Comparison of ENCODE assay signal across 1 cellular context in the genomic region with DNA sequence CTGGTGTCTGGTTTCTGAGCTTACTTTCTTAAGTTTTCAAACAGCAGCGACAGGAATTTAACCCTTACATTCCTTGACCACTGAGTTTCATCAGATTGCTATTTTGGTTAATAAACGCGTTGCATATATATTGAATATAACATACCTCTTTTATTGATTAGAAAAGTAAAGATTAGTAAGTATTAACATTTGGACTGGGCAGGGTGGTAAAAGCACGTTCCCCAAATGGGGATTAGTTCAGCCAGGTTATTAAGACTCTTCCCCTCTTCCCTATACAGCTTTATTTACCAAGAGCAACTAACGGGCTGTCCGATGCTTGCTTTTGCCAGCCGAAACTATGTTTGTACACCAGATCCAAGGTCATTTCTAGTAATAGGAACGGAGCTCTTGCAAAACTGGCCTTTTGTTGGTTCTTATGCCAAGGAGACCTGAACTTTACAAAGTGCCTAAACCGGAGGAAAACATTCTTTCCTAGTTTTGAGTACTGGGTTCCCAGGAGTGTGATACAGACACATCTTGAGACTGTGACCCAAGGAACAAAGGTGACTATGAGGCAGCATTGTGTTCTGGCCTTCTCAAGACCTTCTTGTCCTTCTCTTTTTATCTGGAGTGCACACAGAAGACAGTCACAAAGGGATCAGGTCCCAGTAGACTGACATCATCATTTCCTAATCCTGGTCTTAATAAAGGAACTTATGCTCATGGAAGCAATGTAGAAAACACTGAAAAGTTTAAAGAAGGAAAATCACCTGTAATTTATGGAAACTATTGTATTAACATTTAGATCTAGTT.
TF ChIP-seq lines count a peak whose summit lies in the region.

No MANE protein-coding gene starts in this region.

TF ChIP-seq in HepG2, 621 proteins besides CTCF, POLR2A, EP300 and RAD21 (continued from another document and continues in another):
- TF ChIP-seq, protein P1, sequence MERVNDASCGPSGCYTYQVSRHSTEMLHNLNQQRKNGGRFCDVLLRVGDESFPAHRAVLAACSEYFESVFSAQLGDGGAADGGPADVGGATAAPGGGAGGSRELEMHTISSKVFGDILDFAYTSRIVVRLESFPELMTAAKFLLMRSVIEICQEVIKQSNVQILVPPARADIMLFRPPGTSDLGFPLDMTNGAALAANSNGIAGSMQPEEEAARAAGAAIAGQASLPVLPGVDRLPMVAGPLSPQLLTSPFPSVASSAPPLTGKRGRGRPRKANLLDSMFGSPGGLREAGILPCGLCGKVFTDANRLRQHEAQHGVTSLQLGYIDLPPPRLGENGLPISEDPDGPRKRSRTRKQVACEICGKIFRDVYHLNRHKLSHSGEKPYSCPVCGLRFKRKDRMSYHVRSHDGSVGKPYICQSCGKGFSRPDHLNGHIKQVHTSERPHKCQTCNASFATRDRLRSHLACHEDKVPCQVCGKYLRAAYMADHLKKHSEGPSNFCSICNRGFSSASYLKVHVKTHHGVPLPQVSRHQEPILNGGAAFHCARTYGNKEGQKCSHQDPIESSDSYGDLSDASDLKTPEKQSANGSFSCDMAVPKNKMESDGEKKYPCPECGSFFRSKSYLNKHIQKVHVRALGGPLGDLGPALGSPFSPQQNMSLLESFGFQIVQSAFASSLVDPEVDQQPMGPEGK (CRISPR knock-in tag; IDR thresholded peaks at IDR 0.05): peak; percentile 70
- TF ChIP-seq, protein P2, sequence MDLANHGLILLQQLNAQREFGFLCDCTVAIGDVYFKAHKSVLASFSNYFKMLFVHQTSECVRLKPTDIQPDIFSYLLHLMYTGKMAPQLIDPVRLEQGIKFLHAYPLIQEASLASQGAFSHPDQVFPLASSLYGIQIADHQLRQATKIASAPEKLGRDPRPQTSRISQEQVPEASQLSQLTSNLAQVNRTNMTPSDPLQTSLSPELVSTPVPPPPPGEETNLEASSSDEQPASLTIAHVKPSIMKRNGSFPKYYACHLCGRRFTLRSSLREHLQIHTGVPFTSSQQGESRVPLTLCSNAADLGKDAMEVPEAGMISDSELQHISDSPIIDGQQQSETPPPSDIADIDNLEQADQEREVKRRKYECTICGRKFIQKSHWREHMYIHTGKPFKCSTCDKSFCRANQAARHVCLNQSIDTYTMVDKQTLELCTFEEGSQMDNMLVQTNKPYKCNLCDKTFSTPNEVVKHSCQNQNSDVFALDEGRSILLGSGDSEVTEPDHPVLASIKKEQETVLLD (CRISPR knock-in tag; IDR thresholded peaks at IDR 0.05; ENCODE audit: low read depth): 0 out of 2 replicates have a peak, but pooled peaks have one; percentile 39
- 0 out of 2 replicates have a peak, but pooled peaks have one; percentile 39 for TF ChIP-seq SP5 (CRISPR knock-in tag; IDR thresholded peaks at IDR 0.05; ENCODE audit: borderline replicate concordance, low read depth)
- 0 out of 2 replicates have a peak, but pooled peaks have one; percentile 47 for TF ChIP-seq FOXA1 (IDR thresholded peaks at IDR 0.05)
- peak; percentile 87 for TF ChIP-seq FOXA1 (CRISPR knock-in tag; IDR thresholded peaks at IDR 0.05)
- no peak for TF ChIP-seq CENPX (CRISPR knock-in tag; IDR thresholded peaks at IDR 0.05)
- peak; percentile 96 for TF ChIP-seq FOXP4 (CRISPR knock-in tag; IDR thresholded peaks at IDR 0.05)
- peak; percentile 75 for TF ChIP-seq HHEX (CRISPR knock-in tag; IDR thresholded peaks at IDR 0.05)
- peak; percentile 45; the same call in 1 of the 2 replicates for TF ChIP-seq MAX (IDR thresholded peaks at IDR 0.05)
- TF ChIP-seq ZNF546 (CRISPR knock-in tag; conservative IDR thresholded peaks at IDR 0.05): no peak
- TF ChIP-seq ZNF777 (CRISPR knock-in tag; IDR thresholded peaks at IDR 0.05): no peak
- TF ChIP-seq ZC3H13 (CRISPR knock-in tag; IDR thresholded peaks at IDR 0.05): no peak
- TF ChIP-seq ZNF251 (CRISPR knock-in tag; IDR thresholded peaks at IDR 0.05): no peak
- TF ChIP-seq, protein P3, sequence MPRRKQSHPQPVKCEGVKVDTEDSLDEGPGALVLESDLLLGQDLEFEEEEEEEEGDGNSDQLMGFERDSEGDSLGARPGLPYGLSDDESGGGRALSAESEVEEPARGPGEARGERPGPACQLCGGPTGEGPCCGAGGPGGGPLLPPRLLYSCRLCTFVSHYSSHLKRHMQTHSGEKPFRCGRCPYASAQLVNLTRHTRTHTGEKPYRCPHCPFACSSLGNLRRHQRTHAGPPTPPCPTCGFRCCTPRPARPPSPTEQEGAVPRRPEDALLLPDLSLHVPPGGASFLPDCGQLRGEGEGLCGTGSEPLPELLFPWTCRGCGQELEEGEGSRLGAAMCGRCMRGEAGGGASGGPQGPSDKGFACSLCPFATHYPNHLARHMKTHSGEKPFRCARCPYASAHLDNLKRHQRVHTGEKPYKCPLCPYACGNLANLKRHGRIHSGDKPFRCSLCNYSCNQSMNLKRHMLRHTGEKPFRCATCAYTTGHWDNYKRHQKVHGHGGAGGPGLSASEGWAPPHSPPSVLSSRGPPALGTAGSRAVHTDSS (CRISPR knock-in tag; conservative IDR thresholded peaks at IDR 0.05): no peak
- TF ChIP-seq ETS1 (CRISPR knock-in tag; IDR thresholded peaks at IDR 0.05): no peak
- no peak for TF ChIP-seq IRX3 (CRISPR knock-in tag; IDR thresholded peaks at IDR 0.05; ENCODE audit: borderline replicate concordance, low read depth)
- TF ChIP-seq ZNF180 (CRISPR knock-in tag; IDR thresholded peaks at IDR 0.05; ENCODE audit: borderline replicate concordance, low read depth): no peak
- no peak for TF ChIP-seq FUBP1 (CRISPR knock-in tag; IDR thresholded peaks at IDR 0.05; ENCODE audit: borderline replicate concordance)
- 0 out of 2 replicates have a peak, but pooled peaks have one; percentile 34 for TF ChIP-seq ZNF335 (CRISPR knock-in tag; IDR thresholded peaks at IDR 0.05)
- no peak for TF ChIP-seq ZNF160 (CRISPR knock-in tag; IDR thresholded peaks at IDR 0.05)
- TF ChIP-seq TBL1XR1 (IDR thresholded peaks at IDR 0.05; ENCODE audit: borderline replicate concordance, low read length, partially characterized antibody): no peak
- TF ChIP-seq ZNF839 (CRISPR knock-in tag; IDR thresholded peaks at IDR 0.05; ENCODE audit: borderline replicate concordance): no peak
- no peak for TF ChIP-seq ZBTB3 (CRISPR knock-in tag; IDR thresholded peaks at IDR 0.05; ENCODE audit: borderline replicate concordance, low read depth)
- peak; percentile 81 for TF ChIP-seq NFKBIZ (CRISPR knock-in tag; IDR thresholded peaks at IDR 0.05)
- TF ChIP-seq IRF1 (CRISPR knock-in tag; IDR thresholded peaks at IDR 0.05; ENCODE audit: low read depth): 0 out of 2 replicates have a peak, but pooled peaks have one; percentile 38
- no peak for TF ChIP-seq ZNF234 (CRISPR knock-in tag; conservative IDR thresholded peaks at IDR 0.05)
- TF ChIP-seq AGO2 (optimal IDR thresholded peaks at IDR 0.05; ENCODE audit: low read depth, low read length): no peak
- peak; percentile 76; the same call in 1 of the 2 replicates for TF ChIP-seq FOXK1 (CRISPR knock-in tag; IDR thresholded peaks at IDR 0.05; ENCODE audit: borderline replicate concordance, low read depth)
- no peak for TF ChIP-seq TRIM24 (CRISPR knock-in tag; IDR thresholded peaks at IDR 0.05)
- TF ChIP-seq ZNF343 (CRISPR knock-in tag; IDR thresholded peaks at IDR 0.05): no peak
- TF ChIP-seq NFKB2 (CRISPR knock-in tag; IDR thresholded peaks at IDR 0.05; ENCODE audit: borderline replicate concordance): no peak
- 0 out of 2 replicates have a peak, but pooled peaks have one; percentile 60 for TF ChIP-seq KLF11 (CRISPR knock-in tag; IDR thresholded peaks at IDR 0.05)
- TF ChIP-seq NPAS2 (CRISPR knock-in tag; IDR thresholded peaks at IDR 0.05; ENCODE audit: borderline replicate concordance): no peak
- TF ChIP-seq EHMT2 (IDR thresholded peaks at IDR 0.05; ENCODE audit: borderline replicate concordance, low read depth, low read length): no peak
- TF ChIP-seq, protein P4, sequence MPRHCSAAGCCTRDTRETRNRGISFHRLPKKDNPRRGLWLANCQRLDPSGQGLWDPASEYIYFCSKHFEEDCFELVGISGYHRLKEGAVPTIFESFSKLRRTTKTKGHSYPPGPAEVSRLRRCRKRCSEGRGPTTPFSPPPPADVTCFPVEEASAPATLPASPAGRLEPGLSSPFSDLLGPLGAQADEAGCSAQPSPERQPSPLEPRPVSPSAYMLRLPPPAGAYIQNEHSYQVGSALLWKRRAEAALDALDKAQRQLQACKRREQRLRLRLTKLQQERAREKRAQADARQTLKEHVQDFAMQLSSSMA (CRISPR knock-in tag; IDR thresholded peaks at IDR 0.05): no peak
- TF ChIP-seq HMG20A (CRISPR knock-in tag; IDR thresholded peaks at IDR 0.05; ENCODE audit: borderline replicate concordance): no peak; the same call in 1 of the 2 replicates
- TF ChIP-seq ZMYM4 (CRISPR knock-in tag; IDR thresholded peaks at IDR 0.05): no peak; the same call in 1 of the 2 replicates
- no peak for TF ChIP-seq SAFB2 (CRISPR knock-in tag; IDR thresholded peaks at IDR 0.05; ENCODE audit: borderline replicate concordance, low read depth)
- no peak for TF ChIP-seq KLF13 (CRISPR knock-in tag; IDR thresholded peaks at IDR 0.05)
- TF ChIP-seq TBP (CRISPR knock-in tag; IDR thresholded peaks at IDR 0.05): no peak
- 0 out of 2 replicates have a peak, but pooled peaks have one; percentile 56 for TF ChIP-seq KDM1A (CRISPR knock-in tag; IDR thresholded peaks at IDR 0.05)
- no peak for TF ChIP-seq ZNF451 (CRISPR knock-in tag; IDR thresholded peaks at IDR 0.05)
- peak; percentile 79 for TF ChIP-seq ZFP1 (CRISPR knock-in tag; IDR thresholded peaks at IDR 0.05)
- TF ChIP-seq ETV6 (CRISPR knock-in tag; conservative IDR thresholded peaks at IDR 0.05): no peak
- no peak for TF ChIP-seq HIVEP1 (CRISPR knock-in tag; IDR thresholded peaks at IDR 0.05)
- TF ChIP-seq NFIC (IDR thresholded peaks at IDR 0.05; ENCODE audit: low read length): peak; percentile 85
- TF ChIP-seq ZNF354B (CRISPR knock-in tag; IDR thresholded peaks at IDR 0.05): no peak
- TF ChIP-seq ZNF704 (CRISPR knock-in tag; IDR thresholded peaks at IDR 0.05; ENCODE audit: borderline replicate concordance): no peak
- peak; percentile 34; the same call in 1 of the 2 replicates for TF ChIP-seq ZNF12 (CRISPR knock-in tag; IDR thresholded peaks at IDR 0.05)
- TF ChIP-seq HDAC1 (CRISPR knock-in tag; IDR thresholded peaks at IDR 0.05): peak; percentile 92
- TF ChIP-seq ISL2 (CRISPR knock-in tag; IDR thresholded peaks at IDR 0.05): peak; percentile 90
- peak; percentile 91 for TF ChIP-seq ZNF652 (CRISPR knock-in tag; IDR thresholded peaks at IDR 0.05; ENCODE audit: borderline replicate concordance, low read depth)
- no peak for TF ChIP-seq SNAPC2 (CRISPR knock-in tag; IDR thresholded peaks at IDR 0.05)
